In genomic region chr4:110099638-110100037, GRCh38 we compare ENCODE assay signal across 1 cellular context.
TF ChIP-seq lines count a peak whose summit lies in the region.

No MANE protein-coding gene starts in this region.

TF ChIP-seq in WTC11, 78 proteins besides CTCF, POLR2A, EP300 and RAD21 (continued from another document):
- TF ChIP-seq ZNF281 (CRISPR knock-in tag; IDR thresholded peaks at IDR 0.05), result no peak
- no peak for TF ChIP-seq IRF1 (CRISPR knock-in tag; IDR thresholded peaks at IDR 0.05)
- no peak for TF ChIP-seq ZNF396 (CRISPR knock-in tag; IDR thresholded peaks at IDR 0.05; ENCODE audit: borderline replicate concordance)
TF ChIP-seq in WTC11: peak in this region for 0.
